ENCODE assay signal across 20 cellular contexts in the genomic region with DNA sequence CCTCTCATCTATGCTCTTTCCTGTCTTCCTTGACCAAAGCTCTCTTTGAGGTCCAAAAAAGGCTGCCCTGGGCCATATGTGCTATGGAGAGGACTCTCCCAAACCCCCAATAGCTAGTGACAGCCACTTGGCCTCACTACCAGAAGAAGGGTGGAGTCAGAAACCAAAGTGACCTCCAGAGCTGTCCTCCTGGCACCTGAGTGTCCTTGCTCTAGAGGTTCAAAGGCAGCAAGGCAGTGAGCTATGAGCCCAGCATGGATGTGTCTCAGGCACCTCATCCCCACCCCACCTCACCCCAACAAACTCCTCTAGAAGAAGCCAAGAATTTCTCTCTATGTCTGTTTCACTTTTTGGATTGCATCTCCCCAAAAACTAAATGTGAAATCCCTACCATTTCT. TPM values are rescaled to one million over a fixed set of nuclear protein-coding genes. Genes with fewer than 3 reads are reported as not detected.
"Had no signal": no experiment of that assay in that cellular context is flagged by ENCODE, and none has a peak within 500 bp of the region (broad histone marks: within the 10 kb centered on the region; RNA-seq: fewer than 3 reads in every experiment).

No MANE protein-coding gene starts in this region.

- H3K36me3 ChIP-seq: MG63, SJSA1 had no signal

- H3K4me3 ChIP-seq: MG63, SJSA1, SK-N-MC had no signal

- H3K27ac ChIP-seq: RWPE1, SJSA1, SK-N-MC had no signal

- DNase-seq: KBM-7, MG63, NCI-H1092, NCI-H1105 treated with DMSO at 0.1 percent for 48 hours, NCI-H1417 treated with DMSO at 0.1 percent for 48 hours, NCI-H187, NCI-H2029, NCI-H2081 treated with DMSO at 0.1 percent for 48 hours, NCI-H2171, NCI-H226, NCI-H446, NCI-H510A, NCI-H524 treated with DMSO at 0.1 percent for 48 hours, NCI-H69, NCI-H774, SIG-M5 had no signal

- H3K27me3 ChIP-seq: MG63 had no signal

- ATAC-seq: Right ventricle myocardium inferior had no signal

- H3K9me3 ChIP-seq: MG63, SJSA1 had no signal

RNA-seq across cellular contexts. Expression of gene AQP5, which starts 4.1 kb away (rescaled TPM):
- total RNA-seq: SJSA1 had no signal

RNA-seq across cellular contexts. Expression of gene AQP2, which starts 7.0 kb away (rescaled TPM):
- total RNA-seq: Right ventricle myocardium inferior, SJSA1 had no signal

RNA-seq across cellular contexts. Expression of gene AQP6, which starts 15.2 kb away (rescaled TPM):
- total RNA-seq: Right ventricle myocardium inferior, SJSA1 had no signal

RNA-seq across cellular contexts. Expression of gene FAIM2, which starts 53.9 kb away (rescaled TPM):
- total RNA-seq: SJSA1 had no signal
